Comparison of ENCODE assay signal across 13 cellular contexts in genomic region chr7:148789228-148789627, GRCh38.
DNase-seq lines count a peak whose midpoint lies in the region; ATAC-seq and TF ChIP-seq lines count a peak whose summit lies in the region.
"Had no signal": no experiment of that assay in that cellular context is flagged by ENCODE, and none has a peak within 500 bp of the region (broad histone marks: within the 10 kb centered on the region; RNA-seq: fewer than 3 reads in every experiment).

No MANE protein-coding gene starts in this region.

- H2AFZ ChIP-seq in SK-N-SH (ENCODE audit: low read depth) = no peak overlapping the region
- H2AFZ ChIP-seq: GM23248 had no signal

- peaks cover 64% of the 10 kb centered on the region for H3K36me3 Mint-ChIP-seq in activated naive CD4-positive, alpha-beta T cell treated with anti-CD3 and anti-CD28 coated beads, Interleukin-2, amount 10 ng/mL, durations not matched to agents 7 days and 5 days
- peaks cover 13% of the 10 kb centered on the region for H3K36me3 Mint-ChIP-seq in T-helper 17 cell (ENCODE audit: low read depth)
- peaks cover 6% of the 10 kb centered on the region for H3K36me3 Mint-ChIP-seq in glutamatergic neuron (ENCODE audit: unreplicated experiment)

- no peak overlapping the region for H3K9ac ChIP-seq in SK-N-SH
- H3K9ac ChIP-seq: BLaER1 treated with 17β-estradiol and CSF1 and Interleukin-3, amounts not matched to agents 10 nM and 100 nM; GM23248 had no signal

- H3K9me3 ChIP-seq in T-helper 17 cell (ENCODE audit: control insufficient read depth, low read length, poor library complexity, severe bottlenecking) (no peaks in the 10 kb centered on the region), SK-N-SH (no peaks in the 10 kb centered on the region), upper lobe of left lung (no peaks in the 10 kb centered on the region)

- H3K4me1 ChIP-seq in SK-N-SH (ENCODE audit: control insufficient read depth in 1 of 2, insufficient read depth in 2 of 2, low read depth in 1 of 2, low read length in 1 of 2) = peaks cover 0 to 6% of the 10 kb centered on the region in 2 experiments; a peak in 1 of 4 replicates
- peaks cover 0 to 9% (median 3%) of the 10 kb centered on the region in 4 donors for H3K4me1 ChIP-seq in upper lobe of left lung
- H3K4me1 ChIP-seq: BLaER1 treated with 17β-estradiol and CSF1 and Interleukin-3, amounts not matched to agents 10 nM and 100 nM had no signal

- H4K20me1 ChIP-seq in SK-N-SH (ENCODE audit: insufficient read depth) = no peaks in the 10 kb centered on the region

- TF ChIP-seq CTCF in glutamatergic neuron (IDR thresholded peaks at IDR 0.05; ENCODE audit: partially characterized antibody, unreplicated experiment) = no peak
- TF ChIP-seq CTCF in SK-N-SH (IDR thresholded peaks at IDR 0.05) = no peak
- no peak for TF ChIP-seq CTCF in upper lobe of left lung (IDR thresholded peaks at IDR 0.05)

- H3K9me3 Mint-ChIP-seq in activated naive CD4-positive, alpha-beta T cell treated with anti-CD3 and anti-CD28 coated beads, Interleukin-2, amount 10 ng/mL, durations not matched to agents 7 days and 5 days = no peaks in the 10 kb centered on the region
- peaks cover 3% of the 10 kb centered on the region for H3K9me3 Mint-ChIP-seq in glutamatergic neuron (ENCODE audit: unreplicated experiment)
- H3K9me3 Mint-ChIP-seq: CD4-positive, CD25-positive, alpha-beta regulatory T cell; IgD-negative memory B cell had no signal

- TF ChIP-seq POLR2A in upper lobe of left lung (IDR thresholded peaks at IDR 0.05) = no peak

- POLR2A ChIA-PET in SK-N-SH (lab: Yijun Ruan, JAX) = no interaction called here

- no peak for TF ChIP-seq RAD21 in SK-N-SH (IDR thresholded peaks at IDR 0.05; ENCODE audit: low read length)

- H3K9me2 ChIP-seq in SK-N-SH = no peaks in the 10 kb centered on the region

- H3F3A ChIP-seq in SK-N-SH (replicated peaks; ENCODE audit: insufficient read depth) = no peaks in the 10 kb centered on the region

- WGBS in SK-N-SH (ENCODE audit: low lambda C conversion rate) = 87% methylated on average over 7 of the region's 7 CpGs
- 93% methylated on average over 7 of the region's 7 CpGs for WGBS in upper lobe of left lung, 2 donors

- H3K4me1 Mint-ChIP-seq in activated naive CD4-positive, alpha-beta T cell treated with anti-CD3 and anti-CD28 coated beads, Interleukin-2, amount 10 ng/mL, durations not matched to agents 7 days and 5 days = peaks cover 5% of the 10 kb centered on the region
- no peaks in the 10 kb centered on the region for H3K4me1 Mint-ChIP-seq in T-helper 17 cell
- H3K4me1 Mint-ChIP-seq in glutamatergic neuron (ENCODE audit: low read depth, unreplicated experiment) = peaks cover 5% of the 10 kb centered on the region

- H3K27me3 Mint-ChIP-seq in activated naive CD4-positive, alpha-beta T cell treated with anti-CD3 and anti-CD28 coated beads, Interleukin-2, amount 10 ng/mL, durations not matched to agents 7 days and 5 days = no peaks in the 10 kb centered on the region
- H3K27me3 Mint-ChIP-seq in T-helper 17 cell = no peaks in the 10 kb centered on the region
- peaks cover 3% of the 10 kb centered on the region for H3K27me3 Mint-ChIP-seq in glutamatergic neuron (ENCODE audit: unreplicated experiment)
- H3K27me3 Mint-ChIP-seq: CD4-positive, CD25-positive, alpha-beta regulatory T cell; IgD-negative memory B cell had no signal

- TF ChIP-seq EP300 in SK-N-SH (IDR thresholded peaks at IDR 0.05; ENCODE audit: borderline replicate concordance in 1 of 2, low read depth in 1 of 2, low read length in 1 of 2) = no peak
- TF ChIP-seq EP300 in upper lobe of left lung (IDR thresholded peaks at IDR 0.05) = no peak

- no peak for DNase-seq in activated naive CD4-positive, alpha-beta T cell treated with anti-CD3 and anti-CD28 coated beads, Interleukin-2, amount 10 ng/mL, durations not matched to agents 7 days and 5 days
- DNase-seq in activated naive CD4-positive, alpha-beta T cell treated with Interleukin-2 at 50 U/mL for 16 hours = no peak
- DNase-seq in T-helper 17 cell (no peak), glutamatergic neuron (no peak), SK-N-SH (no peak), superior temporal gyrus (ENCODE audit: extremely low spot score) (no peak), upper lobe of left lung (no peak)
- DNase-seq: 8988T; CD4-positive, CD25-positive, alpha-beta regulatory T cell; GM23248; H7 had no signal

- H3K79me2 ChIP-seq in SK-N-SH (ENCODE audit: insufficient read depth) = peaks cover 1% of the 10 kb centered on the region

- H3K36me3 ChIP-seq in SK-N-SH (replicated peaks in 1 of 2; ENCODE audit: control insufficient read depth in 1 of 2, insufficient read depth in 2 of 2, low read length in 1 of 2) = peaks cover 82 to 88% of the 10 kb centered on the region in 2 experiments
- peaks cover 30 to 100% (median 73%) of the 10 kb centered on the region in 4 donors for H3K36me3 ChIP-seq in upper lobe of left lung

- no peak overlapping the region for H3K4me2 ChIP-seq in SK-N-SH
- H3K4me2 ChIP-seq: BLaER1 treated with 17β-estradiol and CSF1 and Interleukin-3, amounts not matched to agents 10 nM and 100 nM had no signal

- no peak overlapping the region for H3K4me3 ChIP-seq in SK-N-SH (ENCODE audit: low read depth in 2 of 2, low read length in 1 of 2)
- H3K4me3 ChIP-seq in upper lobe of left lung = no peak overlapping the region
- H3K4me3 ChIP-seq: BLaER1 treated with 17β-estradiol and CSF1 and Interleukin-3, amounts not matched to agents 10 nM and 100 nM; GM23248 had no signal

- H3K27ac Mint-ChIP-seq in activated naive CD4-positive, alpha-beta T cell treated with anti-CD3 and anti-CD28 coated beads, Interleukin-2, amount 10 ng/mL, durations not matched to agents 7 days and 5 days = peak overlapping the region; percentile 24
- no peak overlapping the region for H3K27ac Mint-ChIP-seq in T-helper 17 cell
- H3K27ac Mint-ChIP-seq in glutamatergic neuron (ENCODE audit: unreplicated experiment) = peak overlapping the region; percentile 41

- CTCF ChIA-PET in activated naive CD4-positive, alpha-beta T cell treated with anti-CD3 and anti-CD28 coated beads, Interleukin-2, amount 10 ng/mL, durations not matched to agents 7 days and 5 days (lab: Charles Lee) = no interaction called here
- CTCF ChIA-PET in SK-N-SH (lab: Yijun Ruan, JAX) = interaction anchor here (1.1 to 1.8 kb wide), 5 partner anchors 32 to 277 kb away, joined by 3 to 5 read pairs (median 3); no protein-coding TSS in a partner anchor

- H3K27ac ChIP-seq in SK-N-SH (ENCODE audit: low read depth in 2 of 2, low read length in 1 of 2) (no peak overlapping the region), upper lobe of left lung (no peak overlapping the region)
- H3K27ac ChIP-seq: BLaER1 treated with 17β-estradiol and CSF1 and Interleukin-3, amounts not matched to agents 10 nM and 100 nM; GM23248 had no signal

- H3K4me3 Mint-ChIP-seq in activated naive CD4-positive, alpha-beta T cell treated with anti-CD3 and anti-CD28 coated beads, Interleukin-2, amount 10 ng/mL, durations not matched to agents 7 days and 5 days = no peak overlapping the region
- H3K4me3 Mint-ChIP-seq in T-helper 17 cell (peak overlapping the region; percentile 36), glutamatergic neuron (ENCODE audit: unreplicated experiment) (no peak overlapping the region)
- H3K4me3 Mint-ChIP-seq: IgD-negative memory B cell had no signal

- H3K27me3 ChIP-seq in SK-N-SH (ENCODE audit: insufficient read depth) (no peaks in the 10 kb centered on the region), upper lobe of left lung (no peaks in the 10 kb centered on the region)
- H3K27me3 ChIP-seq: BLaER1 treated with 17β-estradiol and CSF1 and Interleukin-3, amounts not matched to agents 10 nM and 100 nM had no signal

- ATAC-seq in T-helper 17 cell (no peak), upper lobe of left lung (ENCODE audit: low FRiP score in 2 of 2) (no peak)

TF ChIP-seq in SK-N-SH, 30 proteins besides CTCF, POLR2A, EP300 and RAD21:
- TF ChIP-seq ELF1 (IDR thresholded peaks at IDR 0.05) (no peak), SIN3A (IDR thresholded peaks at IDR 0.05; ENCODE audit: borderline replicate concordance, low read depth, low read length) (no peak), ZBTB33 (IDR thresholded peaks at IDR 0.05; ENCODE audit: borderline replicate concordance, low read depth) (no peak), GABPA (IDR thresholded peaks at IDR 0.05; ENCODE audit: low read depth) (no peak), RCOR1 (IDR thresholded peaks at IDR 0.05; ENCODE audit: low read length) (no peak), RFX5 (IDR thresholded peaks at IDR 0.05; ENCODE audit: low read length) (no peak), CHD2 (IDR thresholded peaks at IDR 0.05; ENCODE audit: low read length, partially characterized antibody) (no peak), FOXJ3 (CRISPR knock-in tag; IDR thresholded peaks at IDR 0.05) (no peak), MXI1 (IDR thresholded peaks at IDR 0.05; ENCODE audit: low read depth, low read length) (no peak)
- TF ChIP-seq, protein P1, sequence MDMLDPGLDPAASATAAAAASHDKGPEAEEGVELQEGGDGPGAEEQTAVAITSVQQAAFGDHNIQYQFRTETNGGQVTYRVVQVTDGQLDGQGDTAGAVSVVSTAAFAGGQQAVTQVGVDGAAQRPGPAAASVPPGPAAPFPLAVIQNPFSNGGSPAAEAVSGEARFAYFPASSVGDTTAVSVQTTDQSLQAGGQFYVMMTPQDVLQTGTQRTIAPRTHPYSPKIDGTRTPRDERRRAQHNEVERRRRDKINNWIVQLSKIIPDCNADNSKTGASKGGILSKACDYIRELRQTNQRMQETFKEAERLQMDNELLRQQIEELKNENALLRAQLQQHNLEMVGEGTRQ (IDR thresholded peaks at IDR 0.05; ENCODE audit: borderline replicate concordance, low read depth, low read length) = no peak
